ENCODE assay signal across 18 cellular contexts in genomic region chr3:128151758-128152274, GRCh38. TPM values are rescaled to one million over a fixed set of nuclear protein-coding genes. Genes with fewer than 3 reads are reported as not detected.
DNase-seq lines count a peak whose midpoint lies in the region; ATAC-seq and TF ChIP-seq lines count a peak whose summit lies in the region.
"Had no signal": no experiment of that assay in that cellular context is flagged by ENCODE, and none has a peak within 500 bp of the region (broad histone marks: within the 10 kb centered on the region; RNA-seq: fewer than 3 reads in every experiment).

No MANE protein-coding gene starts in this region.

- H3K4me3 Mint-ChIP-seq in natural killer cell = peak overlapping the region; percentile 69
- no peak overlapping the region for H3K4me3 Mint-ChIP-seq in natural killer cell treated with Interleukin-12 subunit alpha and Interleukin-12 subunit beta and Interleukin-15 and Interleukin-18, amount 100 ng/mL, for 72 hours
- peak overlapping the region; percentile 92 for H3K4me3 Mint-ChIP-seq in activated T-helper 17 cell treated with anti-CD3 and anti-CD28 coated beads, Interleukin-2, amount 50 U/mL, for 72 hours
- H3K4me3 Mint-ChIP-seq in mesothelial cell of epicardium = peak overlapping the region; percentile 46

- intact Hi-C loops in natural killer cell (cut with micrococcal nuclease) = loop anchor here (5.0 kb wide), 1 partner anchor 100 kb away; the partner anchor contains the start of gene SEC61A1

- no peaks in the 10 kb centered on the region for H3K27me3 Mint-ChIP-seq in natural killer cell (ENCODE audit: low read depth in 2 of 2)
- no peaks in the 10 kb centered on the region for H3K27me3 Mint-ChIP-seq in natural killer cell treated with Interleukin-12 subunit alpha and Interleukin-12 subunit beta and Interleukin-15 and Interleukin-18, amount 100 ng/mL, for 72 hours
- no peaks in the 10 kb centered on the region for H3K27me3 Mint-ChIP-seq in activated T-helper 17 cell treated with anti-CD3 and anti-CD28 coated beads, Interleukin-2, amount 50 U/mL, for 72 hours
- peaks cover 11% of the 10 kb centered on the region for H3K27me3 Mint-ChIP-seq in mesothelial cell of epicardium (ENCODE audit: low read depth)
- H3K27me3 Mint-ChIP-seq: activated naive CD8-positive, alpha-beta T cell treated with anti-CD3 and anti-CD28 coated beads, Interleukin-2, amount 10 ng/mL, durations not matched to agents 7 days and 5 days had no signal

- DNase-seq in natural killer cell (no peak), mesothelial cell of epicardium (ENCODE audit: low spot score in 2 of 2, unreplicated experiment in 2 of 2) (no peak), NCI-H69 (lab: John Stamatoyannopoulos, UW) (no peak), EL (no peak), KG1 (lab: John Stamatoyannopoulos, UW) (no peak)
- no peak for DNase-seq in natural killer cell treated with Interleukin-12 subunit alpha and Interleukin-12 subunit beta and Interleukin-15 and Interleukin-18, amount 100 ng/mL, for 72 hours (ENCODE audit: low spot score)
- DNase-seq: activated CD4-positive, alpha-beta T cell treated with anti-CD3 and anti-CD28 coated beads for 4 hours; activated naive CD8-positive, alpha-beta T cell treated with anti-CD3 and anti-CD28 coated beads, Interleukin-2, amount 10 ng/mL, durations not matched to agents 7 days and 5 days; foreskin melanocyte; Kasumi-1; kidney glomerular epithelial cell; mesendoderm; NCI-H1092 treated with DMSO at 0.1 percent for 48 hours; NCI-H2081 treated with DMSO at 0.1 percent for 48 hours; retina; substantia nigra had no signal

- H3K27ac Mint-ChIP-seq in natural killer cell (peak overlapping the region; percentile 82 to 86), mesothelial cell of epicardium (peak overlapping the region; percentile 11)
- peak overlapping the region in 1 of 2 donors; percentile 15 for H3K27ac Mint-ChIP-seq in natural killer cell treated with Interleukin-12 subunit alpha and Interleukin-12 subunit beta and Interleukin-15 and Interleukin-18, amount 100 ng/mL, for 72 hours
- no peak overlapping the region for H3K27ac Mint-ChIP-seq in activated T-helper 17 cell treated with anti-CD3 and anti-CD28 coated beads, Interleukin-2, amount 50 U/mL, for 72 hours
- H3K27ac Mint-ChIP-seq: activated naive CD8-positive, alpha-beta T cell treated with anti-CD3 and anti-CD28 coated beads, Interleukin-2, amount 10 ng/mL, durations not matched to agents 7 days and 5 days had no signal

- H3K36me3 Mint-ChIP-seq in natural killer cell (no peaks in the 10 kb centered on the region), mesothelial cell of epicardium (peaks cover 14% of the 10 kb centered on the region)
- peaks cover 5% of the 10 kb centered on the region for H3K36me3 Mint-ChIP-seq in natural killer cell treated with Interleukin-12 subunit alpha and Interleukin-12 subunit beta and Interleukin-15 and Interleukin-18, amount 100 ng/mL, for 72 hours
- peaks cover 13% of the 10 kb centered on the region for H3K36me3 Mint-ChIP-seq in activated T-helper 17 cell treated with anti-CD3 and anti-CD28 coated beads, Interleukin-2, amount 50 U/mL, for 72 hours (ENCODE audit: low read depth)

- TF ChIP-seq CTCF in natural killer cell (IDR thresholded peaks at IDR 0.05) (no peak), mesothelial cell of epicardium (IDR thresholded peaks at IDR 0.05; ENCODE audit: unreplicated experiment) (no peak)

- H3K4me1 Mint-ChIP-seq in natural killer cell = peaks cover 20 to 22% of the 10 kb centered on the region in 2 donors
- peaks cover 15 to 18% of the 10 kb centered on the region in 2 donors for H3K4me1 Mint-ChIP-seq in natural killer cell treated with Interleukin-12 subunit alpha and Interleukin-12 subunit beta and Interleukin-15 and Interleukin-18, amount 100 ng/mL, for 72 hours (ENCODE audit: low read depth in 2 of 2)
- peaks cover 9% of the 10 kb centered on the region for H3K4me1 Mint-ChIP-seq in activated T-helper 17 cell treated with anti-CD3 and anti-CD28 coated beads, Interleukin-2, amount 50 U/mL, for 72 hours
- peaks cover 9% of the 10 kb centered on the region for H3K4me1 Mint-ChIP-seq in mesothelial cell of epicardium

- ATAC-seq in natural killer cell = no peak
- no peak for ATAC-seq in natural killer cell treated with Interleukin-12 subunit alpha and Interleukin-12 subunit beta and Interleukin-15 and Interleukin-18, amount 100 ng/mL, for 72 hours
- no peak for ATAC-seq in activated T-helper 17 cell treated with anti-CD3 and anti-CD28 coated beads, Interleukin-2, amount 50 U/mL, for 72 hours (replicated peaks)
- ATAC-seq in GM19397 (IDR thresholded peaks at IDR 0.05; ENCODE audit: unreplicated experiment) = no peak

- peaks cover 0 to 2% of the 10 kb centered on the region in 2 donors for H3K9me3 Mint-ChIP-seq in natural killer cell
- H3K9me3 Mint-ChIP-seq in natural killer cell treated with Interleukin-12 subunit alpha and Interleukin-12 subunit beta and Interleukin-15 and Interleukin-18, amount 100 ng/mL, for 72 hours = no peaks in the 10 kb centered on the region
- peaks cover 4% of the 10 kb centered on the region for H3K9me3 Mint-ChIP-seq in activated T-helper 17 cell treated with anti-CD3 and anti-CD28 coated beads, Interleukin-2, amount 50 U/mL, for 72 hours
- peaks cover 10% of the 10 kb centered on the region for H3K9me3 Mint-ChIP-seq in mesothelial cell of epicardium
- H3K9me3 Mint-ChIP-seq: activated naive CD8-positive, alpha-beta T cell treated with anti-CD3 and anti-CD28 coated beads, Interleukin-2, amount 10 ng/mL, durations not matched to agents 7 days and 5 days had no signal

RNA-seq across cellular contexts. Expression of gene EEFSEC, which starts 1.5 kb away (rescaled TPM):
- total RNA-seq in natural killer cell (10 to 100 TPM; 16.7 to 18.9 (median 17.6) TPM), mesothelial cell of epicardium (17.2 to 19.4 TPM (median 18.6 TPM) in 3 replicates)
- 10 to 100 TPM; 20.8 to 32.7 TPM for total RNA-seq in natural killer cell treated with Interleukin-12 subunit alpha and Interleukin-12 subunit beta and Interleukin-15 and Interleukin-18, amount 100 ng/mL, for 72 hours
- 10 to 100 TPM; 10.5 to 12.8 TPM for total RNA-seq in activated T-helper 17 cell treated with anti-CD3 and anti-CD28 coated beads, Interleukin-2, amount 50 U/mL, for 72 hours

RNA-seq across cellular contexts. Expression of gene RUVBL1, which starts 28.2 kb away (rescaled TPM):
- total RNA-seq in natural killer cell (10 to 100 TPM; 11.9 to 18.5 (median 14.1) TPM), mesothelial cell of epicardium (37.8 to 40.6 TPM (median 38.6 TPM) in 3 replicates)
- 10 to 100 TPM; 46.6 to 93.0 TPM for total RNA-seq in natural killer cell treated with Interleukin-12 subunit alpha and Interleukin-12 subunit beta and Interleukin-15 and Interleukin-18, amount 100 ng/mL, for 72 hours
- 10 to 100 TPM; 37.6 to 95.2 TPM for total RNA-seq in activated T-helper 17 cell treated with anti-CD3 and anti-CD28 coated beads, Interleukin-2, amount 50 U/mL, for 72 hours
